1 cellular context compared by ENCODE assay signal in the genomic region with DNA sequence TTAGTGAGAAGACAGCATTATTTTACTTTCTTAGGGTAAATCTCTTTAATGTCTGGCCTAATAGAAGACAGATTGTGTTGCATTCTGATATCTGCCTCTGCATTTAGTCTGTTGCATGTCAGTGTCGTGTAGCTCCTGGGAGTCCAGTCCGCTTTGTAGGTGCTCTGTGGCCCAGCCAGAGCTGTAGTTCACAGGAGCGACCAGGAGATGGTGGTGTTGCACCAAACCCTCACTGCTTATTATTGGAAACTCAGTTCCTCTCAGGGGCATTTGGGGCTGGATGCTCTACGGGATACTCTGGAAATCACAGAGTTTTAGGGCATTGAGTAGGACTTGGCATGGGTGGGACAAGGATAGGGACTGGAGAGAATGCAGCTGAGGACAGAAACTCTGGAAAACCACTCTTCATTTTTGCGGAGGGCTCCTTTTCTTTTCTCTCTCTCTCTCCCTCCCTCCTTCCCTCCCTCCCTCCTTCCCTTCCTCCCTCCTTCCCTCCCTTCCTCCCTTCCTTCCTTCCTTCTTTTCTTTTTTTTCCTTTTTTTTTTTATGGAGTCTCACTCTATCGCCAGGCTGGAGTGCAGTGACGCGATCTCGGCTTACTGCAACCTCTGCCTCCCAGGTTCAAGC.
TF ChIP-seq lines count a peak whose summit lies in the region.

No MANE protein-coding gene starts in this region.

TF ChIP-seq in HepG2, 621 proteins besides CTCF, POLR2A, EP300 and RAD21 (continued from another document):
- TF ChIP-seq ZNF674 (CRISPR knock-in tag; IDR thresholded peaks at IDR 0.05; ENCODE audit: low read depth) (no peak), ZEB1 (IDR thresholded peaks at IDR 0.05; ENCODE audit: insufficient replicate concordance, low read depth) (no peak), RNF2 (conservative IDR thresholded peaks at IDR 0.05; ENCODE audit: low read depth) (no peak), PCBP1 (IDR thresholded peaks at IDR 0.05; ENCODE audit: borderline replicate concordance, low read depth, low read length) (0 out of 2 replicates have a peak, but pooled peaks have one; percentile 55), ZNF563 (CRISPR knock-in tag; IDR thresholded peaks at IDR 0.05) (no peak), ZNF839 (CRISPR knock-in tag; IDR thresholded peaks at IDR 0.05; ENCODE audit: borderline replicate concordance) (no peak), SMC3 (IDR thresholded peaks at IDR 0.05; ENCODE audit: low read length) (peak; percentile 63), XRCC5 (optimal IDR thresholded peaks at IDR 0.05; ENCODE audit: low read length) (peak; percentile 58), ZFYVE20 (CRISPR knock-in tag; IDR thresholded peaks at IDR 0.05; ENCODE audit: borderline replicate concordance, low read depth) (no peak), STAG1 (CRISPR knock-in tag; IDR thresholded peaks at IDR 0.05) (peak; percentile 68), ZNF350 (CRISPR knock-in tag; IDR thresholded peaks at IDR 0.05; ENCODE audit: borderline replicate concordance, low read depth) (no peak)
- TF ChIP-seq, protein P1, sequence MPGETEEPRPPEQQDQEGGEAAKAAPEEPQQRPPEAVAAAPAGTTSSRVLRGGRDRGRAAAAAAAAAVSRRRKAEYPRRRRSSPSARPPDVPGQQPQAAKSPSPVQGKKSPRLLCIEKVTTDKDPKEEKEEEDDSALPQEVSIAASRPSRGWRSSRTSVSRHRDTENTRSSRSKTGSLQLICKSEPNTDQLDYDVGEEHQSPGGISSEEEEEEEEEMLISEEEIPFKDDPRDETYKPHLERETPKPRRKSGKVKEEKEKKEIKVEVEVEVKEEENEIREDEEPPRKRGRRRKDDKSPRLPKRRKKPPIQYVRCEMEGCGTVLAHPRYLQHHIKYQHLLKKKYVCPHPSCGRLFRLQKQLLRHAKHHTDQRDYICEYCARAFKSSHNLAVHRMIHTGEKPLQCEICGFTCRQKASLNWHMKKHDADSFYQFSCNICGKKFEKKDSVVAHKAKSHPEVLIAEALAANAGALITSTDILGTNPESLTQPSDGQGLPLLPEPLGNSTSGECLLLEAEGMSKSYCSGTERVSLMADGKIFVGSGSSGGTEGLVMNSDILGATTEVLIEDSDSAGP (CRISPR knock-in tag; IDR thresholded peaks at IDR 0.05; ENCODE audit: borderline replicate concordance), result no peak
- TF ChIP-seq, protein P2, sequence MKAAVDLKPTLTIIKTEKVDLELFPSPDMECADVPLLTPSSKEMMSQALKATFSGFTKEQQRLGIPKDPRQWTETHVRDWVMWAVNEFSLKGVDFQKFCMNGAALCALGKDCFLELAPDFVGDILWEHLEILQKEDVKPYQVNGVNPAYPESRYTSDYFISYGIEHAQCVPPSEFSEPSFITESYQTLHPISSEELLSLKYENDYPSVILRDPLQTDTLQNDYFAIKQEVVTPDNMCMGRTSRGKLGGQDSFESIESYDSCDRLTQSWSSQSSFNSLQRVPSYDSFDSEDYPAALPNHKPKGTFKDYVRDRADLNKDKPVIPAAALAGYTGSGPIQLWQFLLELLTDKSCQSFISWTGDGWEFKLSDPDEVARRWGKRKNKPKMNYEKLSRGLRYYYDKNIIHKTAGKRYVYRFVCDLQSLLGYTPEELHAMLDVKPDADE (CRISPR knock-in tag; IDR thresholded peaks at IDR 0.05), result no peak
- TF ChIP-seq, protein P3, sequence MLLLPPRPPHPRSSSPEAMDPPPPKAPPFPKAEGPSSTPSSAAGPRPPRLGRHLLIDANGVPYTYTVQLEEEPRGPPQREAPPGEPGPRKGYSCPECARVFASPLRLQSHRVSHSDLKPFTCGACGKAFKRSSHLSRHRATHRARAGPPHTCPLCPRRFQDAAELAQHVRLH (CRISPR knock-in tag; IDR thresholded peaks at IDR 0.05; ENCODE audit: borderline replicate concordance, low read depth), result no peak
- TF ChIP-seq, protein P4, sequence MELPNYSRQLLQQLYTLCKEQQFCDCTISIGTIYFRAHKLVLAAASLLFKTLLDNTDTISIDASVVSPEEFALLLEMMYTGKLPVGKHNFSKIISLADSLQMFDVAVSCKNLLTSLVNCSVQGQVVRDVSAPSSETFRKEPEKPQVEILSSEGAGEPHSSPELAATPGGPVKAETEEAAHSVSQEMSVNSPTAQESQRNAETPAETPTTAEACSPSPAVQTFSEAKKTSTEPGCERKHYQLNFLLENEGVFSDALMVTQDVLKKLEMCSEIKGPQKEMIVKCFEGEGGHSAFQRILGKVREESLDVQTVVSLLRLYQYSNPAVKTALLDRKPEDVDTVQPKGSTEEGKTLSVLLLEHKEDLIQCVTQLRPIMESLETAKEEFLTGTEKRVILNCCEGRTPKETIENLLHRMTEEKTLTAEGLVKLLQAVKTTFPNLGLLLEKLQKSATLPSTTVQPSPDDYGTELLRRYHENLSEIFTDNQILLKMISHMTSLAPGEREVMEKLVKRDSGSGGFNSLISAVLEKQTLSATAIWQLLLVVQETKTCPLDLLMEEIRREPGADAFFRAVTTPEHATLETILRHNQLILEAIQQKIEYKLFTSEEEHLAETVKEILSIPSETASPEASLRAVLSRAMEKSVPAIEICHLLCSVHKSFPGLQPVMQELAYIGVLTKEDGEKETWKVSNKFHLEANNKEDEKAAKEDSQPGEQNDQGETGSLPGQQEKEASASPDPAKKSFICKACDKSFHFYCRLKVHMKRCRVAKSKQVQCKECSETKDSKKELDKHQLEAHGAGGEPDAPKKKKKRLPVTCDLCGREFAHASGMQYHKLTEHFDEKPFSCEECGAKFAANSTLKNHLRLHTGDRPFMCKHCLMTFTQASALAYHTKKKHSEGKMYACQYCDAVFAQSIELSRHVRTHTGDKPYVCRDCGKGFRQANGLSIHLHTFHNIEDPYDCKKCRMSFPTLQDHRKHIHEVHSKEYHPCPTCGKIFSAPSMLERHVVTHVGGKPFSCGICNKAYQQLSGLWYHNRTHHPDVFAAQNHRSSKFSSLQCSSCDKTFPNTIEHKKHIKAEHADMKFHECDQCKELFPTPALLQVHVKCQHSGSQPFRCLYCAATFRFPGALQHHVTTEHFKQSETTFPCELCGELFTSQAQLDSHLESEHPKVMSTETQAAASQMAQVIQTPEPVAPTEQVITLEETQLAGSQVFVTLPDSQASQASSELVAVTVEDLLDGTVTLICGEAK (IDR thresholded peaks at IDR 0.05), result no peak
- TF ChIP-seq, protein P4 (CRISPR knock-in tag; IDR thresholded peaks at IDR 0.05), result no peak
